Comparison of ENCODE assay signal across 8 cellular contexts in genomic region chr22:46296257-46297150, GRCh38. TPM values are rescaled to one million over a fixed set of nuclear protein-coding genes. Genes with fewer than 3 reads are reported as not detected.
DNase-seq lines count a peak whose midpoint lies in the region; ATAC-seq and TF ChIP-seq lines count a peak whose summit lies in the region.

Gene GTSE1, plus strand, starts transcription at chr22:46296870. Its CDS starts 531 bp downstream, at chr22:46297401.

- peaks cover 0 to 23% of the 10 kb centered on the region in 2 donors for H3K36me3 ChIP-seq in left lung

- no peaks in the 10 kb centered on the region for H3K9me3 Mint-ChIP-seq in dendritic cell treated with granulocyte-macrophage colony-stimulating factor and Interleukin-4, amounts not matched to agents 40 ng/mL and 50 ng/mL, for 4 days

- ATAC-seq in GM19351 (IDR thresholded peaks at IDR 0.05; ENCODE audit: unreplicated experiment), result peak; percentile 94
- peak; percentile 91 for ATAC-seq in HG03521 (IDR thresholded peaks at IDR 0.05; ENCODE audit: unreplicated experiment)
- peak; percentile 98 for ATAC-seq in left lung

- intact Hi-C loops in dendritic cell treated with granulocyte-macrophage colony-stimulating factor and Interleukin-4, amounts not matched to agents 40 ng/mL and 50 ng/mL, for 4 days (cut with micrococcal nuclease), result loop anchor here (1.0 to 10.0 kb wide), 2 partner anchors 39 to 292 kb away; partner anchors contain the start of gene TRMU
- intact Hi-C loops in left lung (cut with DNase I), result no loop called here

- H3K27ac Mint-ChIP-seq in dendritic cell treated with granulocyte-macrophage colony-stimulating factor and Interleukin-4, amounts not matched to agents 40 ng/mL and 50 ng/mL, for 4 days, result peak within 1 kb of the TSS; percentile 97

- peaks cover 0 to 7% of the 10 kb centered on the region in 2 donors for H3K9me3 ChIP-seq in left lung

- no peaks in the 10 kb centered on the region for H3K27me3 Mint-ChIP-seq in dendritic cell treated with granulocyte-macrophage colony-stimulating factor and Interleukin-4, amounts not matched to agents 40 ng/mL and 50 ng/mL, for 4 days

- DNase-seq in C1 segment of cervical spinal cord (lab: John Stamatoyannopoulos, UW) (peak; percentile 74 to 95 (median 92)), NCI-H748 (lab: John Stamatoyannopoulos, UW; ENCODE audit: unreplicated experiment) (peak; percentile 99), left lung (peak; percentile 98 to 100)
- peak; percentile 90 to 96 for DNase-seq in activated CD4-positive, alpha-beta T cell treated with anti-CD3 and anti-CD28 coated beads, Interleukin-2, amount 50 U/mL, for 24 hours (ENCODE audit: low read depth in 1 of 2, low spot score in 1 of 2)
- peak; percentile 93 to 95 for DNase-seq in stimulated activated CD4-positive, alpha-beta T cell treated with anti-CD3 and anti-CD28 coated beads, Interleukin-2, amount 100 ng/mL, for 48 hours

- peaks cover 8 to 45% of the 10 kb centered on the region in 2 donors for H3K4me1 ChIP-seq in left lung

- peaks cover 23% of the 10 kb centered on the region for H3K36me3 Mint-ChIP-seq in dendritic cell treated with granulocyte-macrophage colony-stimulating factor and Interleukin-4, amounts not matched to agents 40 ng/mL and 50 ng/mL, for 4 days (ENCODE audit: low read depth)

- H3K4me1 Mint-ChIP-seq in dendritic cell treated with granulocyte-macrophage colony-stimulating factor and Interleukin-4, amounts not matched to agents 40 ng/mL and 50 ng/mL, for 4 days (ENCODE audit: low read depth), result peaks cover 48% of the 10 kb centered on the region

- peak within 1 kb of the TSS; percentile 95 to 98 for H3K27ac ChIP-seq in left lung

- H3K27me3 ChIP-seq in left lung, result no peaks in the 10 kb centered on the region

- H3K4me3 ChIP-seq in left lung, result peak within 1 kb of the TSS; percentile 49 to 56

- peak within 1 kb of the TSS; percentile 87 for H3K4me3 Mint-ChIP-seq in dendritic cell treated with granulocyte-macrophage colony-stimulating factor and Interleukin-4, amounts not matched to agents 40 ng/mL and 50 ng/mL, for 4 days

- TF ChIP-seq CTCF in left lung (IDR thresholded peaks at IDR 0.05), result no peak

RNA-seq across cellular contexts. Expression of gene GTSE1, which starts in this region (rescaled TPM):
- 1 to 10 TPM; 1.5 to 6.4 TPM for total RNA-seq in left lung

Comparison
In these comparisons a context has a peak if more than half of its experiments do, and no peak if none do; other contexts are left out.
1. Peak in every context shown above with its lines: DNase-seq, ATAC-seq, H3K4me3 ChIP-seq and H3K27ac ChIP-seq.